ENCODE assay signal across 2 cellular contexts in the genomic region with DNA sequence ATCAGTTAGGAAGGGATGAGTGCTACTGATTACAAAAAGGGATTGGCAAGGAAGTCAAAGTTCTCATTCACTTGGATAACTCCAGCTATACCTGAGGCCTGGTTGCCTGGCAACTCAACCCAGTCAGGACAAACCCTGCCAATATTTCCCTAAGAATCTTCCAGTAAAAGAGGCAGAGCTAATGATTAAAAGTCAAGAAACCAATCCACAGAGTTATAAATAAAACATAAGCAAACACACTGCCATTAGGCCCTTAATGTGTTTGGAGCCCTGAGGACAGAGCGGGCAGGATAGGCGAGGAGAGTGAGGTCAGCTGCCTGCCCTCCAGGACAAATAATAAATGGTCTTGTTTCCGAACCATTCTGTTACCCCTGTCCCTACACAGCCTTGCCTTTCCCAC.
A peak's percentile ranks its signal among the peaks of the same experiment; 100 is the strongest.
TF ChIP-seq lines count a peak whose summit lies in the region.

No MANE protein-coding gene starts in this region.

TF ChIP-seq in liver, 16 proteins besides CTCF, POLR2A, EP300 and RAD21 (continued from another document):
- TF ChIP-seq RXRA (IDR thresholded peaks at IDR 0.05): peak in 1 of 2 donors; percentile 39

TF ChIP-seq in HepG2, 621 proteins besides CTCF, POLR2A, EP300 and RAD21 (continued from another document):
- TF ChIP-seq HNRNPL (IDR thresholded peaks at IDR 0.05; ENCODE audit: low read depth, low read length) (no peak), RXRA (CRISPR knock-in tag; IDR thresholded peaks at IDR 0.05) (no peak), SNAPC4 (CRISPR knock-in tag; IDR thresholded peaks at IDR 0.05) (no peak), REXO4 (CRISPR knock-in tag; IDR thresholded peaks at IDR 0.05; ENCODE audit: borderline replicate concordance) (no peak), NFE2 (CRISPR knock-in tag; IDR thresholded peaks at IDR 0.05) (no peak), NFE2L1 (CRISPR knock-in tag; IDR thresholded peaks at IDR 0.05; ENCODE audit: borderline replicate concordance) (no peak), CBX5 (CRISPR knock-in tag; IDR thresholded peaks at IDR 0.05; ENCODE audit: borderline replicate concordance) (no peak), SOX5 (CRISPR knock-in tag; IDR thresholded peaks at IDR 0.05; ENCODE audit: borderline replicate concordance) (no peak), RBM39 (IDR thresholded peaks at IDR 0.05; ENCODE audit: low read depth, low read length, poor library complexity, severe bottlenecking) (no peak), ZSCAN25 (CRISPR knock-in tag; IDR thresholded peaks at IDR 0.05) (no peak), SRSF4 (IDR thresholded peaks at IDR 0.05; ENCODE audit: low read depth, low read length, poor library complexity, severe bottlenecking) (no peak), HOXA9 (CRISPR knock-in tag; IDR thresholded peaks at IDR 0.05; ENCODE audit: borderline replicate concordance) (no peak), ZNF549 (CRISPR knock-in tag; IDR thresholded peaks at IDR 0.05) (no peak), ETS1 (CRISPR knock-in tag; IDR thresholded peaks at IDR 0.05) (no peak)
- TF ChIP-seq, protein P1, sequence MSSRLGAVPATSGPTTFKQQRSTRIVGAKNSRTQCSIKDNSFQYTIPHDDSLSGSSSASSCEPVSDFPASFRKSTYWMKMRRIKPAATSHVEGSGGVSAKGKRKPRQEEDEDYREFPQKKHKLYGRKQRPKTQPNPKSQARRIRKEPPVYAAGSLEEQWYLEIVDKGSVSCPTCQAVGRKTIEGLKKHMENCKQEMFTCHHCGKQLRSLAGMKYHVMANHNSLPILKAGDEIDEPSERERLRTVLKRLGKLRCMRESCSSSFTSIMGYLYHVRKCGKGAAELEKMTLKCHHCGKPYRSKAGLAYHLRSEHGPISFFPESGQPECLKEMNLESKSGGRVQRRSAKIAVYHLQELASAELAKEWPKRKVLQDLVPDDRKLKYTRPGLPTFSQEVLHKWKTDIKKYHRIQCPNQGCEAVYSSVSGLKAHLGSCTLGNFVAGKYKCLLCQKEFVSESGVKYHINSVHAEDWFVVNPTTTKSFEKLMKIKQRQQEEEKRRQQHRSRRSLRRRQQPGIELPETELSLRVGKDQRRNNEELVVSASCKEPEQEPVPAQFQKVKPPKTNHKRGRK (CRISPR knock-in tag; IDR thresholded peaks at IDR 0.05): no peak
